Comparison of ENCODE assay signal across 8 cellular contexts in the genomic region with DNA sequence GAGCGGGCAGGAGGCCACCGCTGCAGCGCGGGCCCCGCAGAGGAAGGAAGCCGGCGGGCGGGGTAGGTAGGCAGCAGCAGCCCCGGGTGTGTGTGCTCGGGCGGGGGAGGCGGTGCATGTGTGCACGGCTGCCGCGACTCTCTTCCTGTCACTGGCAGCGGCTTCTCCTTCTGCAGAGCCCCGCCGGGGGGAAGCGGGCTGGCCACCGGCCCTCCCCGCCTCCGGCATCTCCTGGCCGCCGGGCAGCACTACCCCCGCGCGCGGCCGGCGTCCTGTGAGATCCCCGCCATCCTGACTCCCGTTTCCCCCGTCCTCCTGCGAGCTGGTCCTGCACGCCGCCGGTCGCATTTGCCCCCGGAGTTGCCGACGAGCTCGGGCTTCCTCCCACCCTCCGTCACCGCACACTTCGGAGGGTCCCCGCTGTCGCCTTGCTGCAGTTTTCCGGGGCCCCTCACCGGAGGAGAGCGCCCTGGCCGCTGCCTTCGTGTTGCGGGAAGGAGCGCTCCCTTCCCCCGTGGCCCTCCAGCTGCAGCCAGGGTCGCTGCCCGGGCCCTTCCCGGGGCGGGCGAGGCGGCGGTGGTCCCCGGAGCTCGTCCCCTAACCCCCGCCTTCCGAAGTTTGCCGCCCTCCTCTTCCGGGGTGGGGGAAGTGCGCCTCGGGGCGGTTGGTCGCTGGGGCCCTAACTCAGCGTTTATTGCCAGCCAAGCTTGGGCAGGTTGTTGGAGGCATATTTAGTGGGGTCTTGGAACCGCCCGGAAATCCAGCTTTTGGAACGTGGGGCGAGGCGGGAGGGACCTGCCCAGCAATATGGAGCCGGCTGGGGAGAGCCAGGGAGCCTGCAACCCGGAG. TPM values are rescaled to one million over a fixed set of nuclear protein-coding genes. Genes with fewer than 3 reads are reported as not detected.
DNase-seq lines count a peak whose midpoint lies in the region; TF ChIP-seq lines count a peak whose summit lies in the region.

No MANE protein-coding gene starts in this region.

- H3K27me3 Mint-ChIP-seq in activated T-helper 2 cell treated with anti-CD3 and anti-CD28 coated beads, Interferon-gamma antibody, Interleukin-2, Interleukin-4, amounts not matched to agents 10 μg/mL and 5 μg/mL and 100 μg/mL, durations not matched to agents 14 hours and 24 hours and 36 hours (ENCODE audit: low read depth) = peaks cover 6% of the 10 kb centered on the region
- peaks cover 4% of the 10 kb centered on the region for H3K27me3 Mint-ChIP-seq in type B pancreatic cell

- DNase-seq in COR-L47 (lab: John Stamatoyannopoulos, UW) = peak; percentile 78
- peak; percentile 85 for DNase-seq in GM20000 (ENCODE audit: low spot score)
- DNase-seq in HPDE6-E6E7 (ENCODE audit: extremely low spot score) = peak; percentile 32
- DNase-seq in RPMI7951 (ENCODE audit: low read depth) = peak; percentile 23
- peak; percentile 54 for DNase-seq in activated T-helper 2 cell treated with anti-CD3 and anti-CD28 coated beads, Interferon-gamma antibody, Interleukin-2, Interleukin-4, amounts not matched to agents 10 μg/mL and 5 μg/mL and 100 μg/mL, durations not matched to agents 14 hours and 24 hours and 36 hours (ENCODE audit: low spot score)
- DNase-seq in germinal center (ENCODE audit: low spot score) = peak; percentile 80
- DNase-seq in type B pancreatic cell (ENCODE audit: extremely low spot score, unreplicated experiment) = peak; percentile 72

- intact Hi-C loops in activated T-helper 2 cell treated with anti-CD3 and anti-CD28 coated beads, Interferon-gamma antibody, Interleukin-2, Interleukin-4, amounts not matched to agents 10 μg/mL and 5 μg/mL and 100 μg/mL, durations not matched to agents 14 hours and 24 hours and 36 hours (cut with micrococcal nuclease) = loop anchor here (1.0 to 10.0 kb wide), 8 partner anchors 35 to 1211 kb away; a partner anchor contains a TSS

- H3K9me3 ChIP-seq in parathyroid adenoma (ENCODE audit: control insufficient read depth, low read length) = no peaks in the 10 kb centered on the region

- H3K27ac Mint-ChIP-seq in activated T-helper 2 cell treated with anti-CD3 and anti-CD28 coated beads, Interferon-gamma antibody, Interleukin-2, Interleukin-4, amounts not matched to agents 10 μg/mL and 5 μg/mL and 100 μg/mL, durations not matched to agents 14 hours and 24 hours and 36 hours = peak overlapping the region; percentile 88
- peak overlapping the region; percentile 68 for H3K27ac Mint-ChIP-seq in type B pancreatic cell

- H3K36me3 ChIP-seq in parathyroid adenoma (ENCODE audit: control insufficient read depth, insufficient read depth, low read length) = no peaks in the 10 kb centered on the region

- H3K4me3 ChIP-seq in parathyroid adenoma (ENCODE audit: low read depth, low read length) = peak overlapping the region; percentile 91

- peak overlapping the region; percentile 91 for H3K4me3 Mint-ChIP-seq in activated T-helper 2 cell treated with anti-CD3 and anti-CD28 coated beads, Interferon-gamma antibody, Interleukin-2, Interleukin-4, amounts not matched to agents 10 μg/mL and 5 μg/mL and 100 μg/mL, durations not matched to agents 14 hours and 24 hours and 36 hours (ENCODE audit: low read depth)
- H3K4me3 Mint-ChIP-seq in type B pancreatic cell = peak overlapping the region; percentile 92

- peak overlapping the region; percentile 78 for H3K9ac ChIP-seq in parathyroid adenoma

- H3K27ac ChIP-seq in parathyroid adenoma = peak overlapping the region; percentile 99

- H3K36me3 Mint-ChIP-seq in activated T-helper 2 cell treated with anti-CD3 and anti-CD28 coated beads, Interferon-gamma antibody, Interleukin-2, Interleukin-4, amounts not matched to agents 10 μg/mL and 5 μg/mL and 100 μg/mL, durations not matched to agents 14 hours and 24 hours and 36 hours (ENCODE audit: low read depth) = peaks cover 41% of the 10 kb centered on the region
- H3K36me3 Mint-ChIP-seq in type B pancreatic cell = peaks cover 12% of the 10 kb centered on the region

- H3K9me3 Mint-ChIP-seq in activated T-helper 2 cell treated with anti-CD3 and anti-CD28 coated beads, Interferon-gamma antibody, Interleukin-2, Interleukin-4, amounts not matched to agents 10 μg/mL and 5 μg/mL and 100 μg/mL, durations not matched to agents 14 hours and 24 hours and 36 hours = peaks cover 16% of the 10 kb centered on the region
- peaks cover 12% of the 10 kb centered on the region for H3K9me3 Mint-ChIP-seq in type B pancreatic cell

- H3K4me1 Mint-ChIP-seq in activated T-helper 2 cell treated with anti-CD3 and anti-CD28 coated beads, Interferon-gamma antibody, Interleukin-2, Interleukin-4, amounts not matched to agents 10 μg/mL and 5 μg/mL and 100 μg/mL, durations not matched to agents 14 hours and 24 hours and 36 hours (ENCODE audit: low read depth) = peaks cover 36% of the 10 kb centered on the region
- H3K4me1 Mint-ChIP-seq in type B pancreatic cell (ENCODE audit: unreplicated experiment) = peaks cover 29% of the 10 kb centered on the region

- no peaks in the 10 kb centered on the region for H3K27me3 ChIP-seq in parathyroid adenoma (ENCODE audit: control insufficient read depth, insufficient read depth, low read length)

- peak overlapping the region; percentile 80 for H2AFZ ChIP-seq in parathyroid adenoma

- TF ChIP-seq CTCF in GM20000 (IDR thresholded peaks at IDR 0.05; ENCODE audit: extremely low read depth, missing control alignments) = peak; percentile 9
- TF ChIP-seq CTCF in parathyroid adenoma (IDR thresholded peaks at IDR 0.05) = no peak
- TF ChIP-seq CTCF in type B pancreatic cell (conservative IDR thresholded peaks at IDR 0.05) = no peak

- H3K79me2 ChIP-seq in parathyroid adenoma = peaks cover 37% of the 10 kb centered on the region

- peaks cover 15% of the 10 kb centered on the region for H3K4me1 ChIP-seq in parathyroid adenoma

- H3K4me2 ChIP-seq in parathyroid adenoma (ENCODE audit: low read length) = peak overlapping the region; percentile 77

RNA-seq across cellular contexts. Expression of a gene that starts 0.6 kb away (rescaled TPM):
- total RNA-seq in RPMI7951 (2014; rRNA removed; shearing (Covaris generic)) = 19.5 and 24.5 TPM in 2 replicates
- total RNA-seq in activated T-helper 2 cell treated with anti-CD3 and anti-CD28 coated beads, Interferon-gamma antibody, Interleukin-2, Interleukin-4, amounts not matched to agents 10 μg/mL and 5 μg/mL and 100 μg/mL, durations not matched to agents 14 hours and 24 hours and 36 hours = 58.8 and 60.0 TPM in 2 replicates
- total RNA-seq in type B pancreatic cell (ENCODE audit: low replicate concordance) = 41.6 and 110 TPM in 2 replicates

Comparison
In these comparisons a context has a peak if more than half of its experiments do, and no peak if none do; other contexts are left out.
1. Peak in every context shown above with its lines: DNase-seq, H3K4me3 ChIP-seq and H3K27ac ChIP-seq.
2. DNase-seq: peak in every context shown above with its lines; median percentile 85 in GM20000; 80 in germinal center; 78 in COR-L47; 72 in type B pancreatic cell; 54 in activated T-helper 2 cell treated with anti-CD3 and anti-CD28 coated beads, Interferon-gamma antibody, Interleukin-2, Interleukin-4, amounts not matched to agents 10 μg/mL and 5 μg/mL and 100 μg/mL, durations not matched to agents 14 hours and 24 hours and 36 hours; 32 in HPDE6-E6E7; 23 in RPMI7951.